1 cellular context compared by ENCODE assay signal in the genomic region with DNA sequence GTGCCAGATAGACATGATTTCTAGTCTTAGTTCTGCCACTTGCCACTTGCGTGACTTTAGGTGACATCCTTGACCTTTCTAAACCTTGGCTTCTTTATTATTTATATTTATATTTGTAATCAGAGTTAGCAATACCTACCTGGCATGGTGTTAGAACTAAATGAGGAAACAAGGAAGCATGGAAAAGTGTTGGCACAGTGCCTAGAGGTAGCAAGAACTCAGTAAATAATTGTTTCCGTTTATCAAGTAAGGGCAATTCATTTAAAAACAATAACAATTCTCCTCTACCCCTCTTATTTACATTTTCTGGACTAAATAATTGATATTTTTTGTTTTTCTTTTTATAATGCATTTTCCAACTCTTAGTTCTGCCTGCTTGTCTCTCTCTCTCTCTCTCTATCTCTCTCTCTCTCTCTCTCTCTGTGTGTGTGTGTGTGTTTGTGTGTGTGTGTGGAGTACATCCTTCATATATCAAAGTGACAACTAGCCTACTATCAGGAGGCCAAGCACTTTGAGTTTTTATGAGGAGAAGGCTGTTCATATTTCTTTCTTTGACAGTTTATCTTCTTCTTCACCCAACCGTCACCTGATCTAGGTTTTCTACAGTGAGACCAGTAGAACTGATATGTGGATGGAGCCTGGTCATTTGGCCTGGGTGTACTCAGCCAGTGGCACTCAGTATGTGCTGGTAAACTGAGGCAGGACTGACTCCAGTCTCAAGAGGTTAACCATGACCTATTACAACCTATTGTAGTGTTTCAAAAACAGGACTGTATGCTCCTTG.
TF ChIP-seq lines count a peak whose summit lies in the region.

No MANE protein-coding gene starts in this region.

TF ChIP-seq in K562, 482 proteins besides CTCF, POLR2A, EP300 and RAD21 (continued from another document and continues in another):
- TF ChIP-seq E2F8 (IDR thresholded peaks at IDR 0.05; ENCODE audit: low read depth, partially characterized antibody), result peak; percentile 57
- no peak for TF ChIP-seq KLF13 (tag; IDR thresholded peaks at IDR 0.05; ENCODE audit: borderline replicate concordance, low read depth)
- no peak for TF ChIP-seq PCBP2 (IDR thresholded peaks at IDR 0.05; ENCODE audit: low read depth, low read length, poor library complexity, severe bottlenecking)
- no peak for TF ChIP-seq MBD2 (IDR thresholded peaks at IDR 0.05; ENCODE audit: borderline replicate concordance, low read depth)
- TF ChIP-seq IRF2 (CRISPR knock-in tag; IDR thresholded peaks at IDR 0.05), result no peak
- TF ChIP-seq MYBL2 (IDR thresholded peaks at IDR 0.05; ENCODE audit: low read depth), result peak; percentile 52; the same call in 1 of the 2 replicates
- no peak for TF ChIP-seq MYBL2 (CRISPR knock-in tag; IDR thresholded peaks at IDR 0.05; ENCODE audit: borderline replicate concordance)
- TF ChIP-seq CBFA2T3 (IDR thresholded peaks at IDR 0.05), result peak; percentile 91
- no peak for TF ChIP-seq TGIF2 (CRISPR knock-in tag; IDR thresholded peaks at IDR 0.05)
- no peak for TF ChIP-seq ZKSCAN1 (IDR thresholded peaks at IDR 0.05; ENCODE audit: low read depth, low read length)
- no peak for TF ChIP-seq FOXA1 (IDR thresholded peaks at IDR 0.05; ENCODE audit: borderline replicate concordance)
- no peak for TF ChIP-seq FIP1L1 (IDR thresholded peaks at IDR 0.05; ENCODE audit: low read depth, low read length, poor library complexity, severe bottlenecking)
- no peak for TF ChIP-seq ZNF778 (CRISPR knock-in tag; IDR thresholded peaks at IDR 0.05)
- TF ChIP-seq, protein P1, sequence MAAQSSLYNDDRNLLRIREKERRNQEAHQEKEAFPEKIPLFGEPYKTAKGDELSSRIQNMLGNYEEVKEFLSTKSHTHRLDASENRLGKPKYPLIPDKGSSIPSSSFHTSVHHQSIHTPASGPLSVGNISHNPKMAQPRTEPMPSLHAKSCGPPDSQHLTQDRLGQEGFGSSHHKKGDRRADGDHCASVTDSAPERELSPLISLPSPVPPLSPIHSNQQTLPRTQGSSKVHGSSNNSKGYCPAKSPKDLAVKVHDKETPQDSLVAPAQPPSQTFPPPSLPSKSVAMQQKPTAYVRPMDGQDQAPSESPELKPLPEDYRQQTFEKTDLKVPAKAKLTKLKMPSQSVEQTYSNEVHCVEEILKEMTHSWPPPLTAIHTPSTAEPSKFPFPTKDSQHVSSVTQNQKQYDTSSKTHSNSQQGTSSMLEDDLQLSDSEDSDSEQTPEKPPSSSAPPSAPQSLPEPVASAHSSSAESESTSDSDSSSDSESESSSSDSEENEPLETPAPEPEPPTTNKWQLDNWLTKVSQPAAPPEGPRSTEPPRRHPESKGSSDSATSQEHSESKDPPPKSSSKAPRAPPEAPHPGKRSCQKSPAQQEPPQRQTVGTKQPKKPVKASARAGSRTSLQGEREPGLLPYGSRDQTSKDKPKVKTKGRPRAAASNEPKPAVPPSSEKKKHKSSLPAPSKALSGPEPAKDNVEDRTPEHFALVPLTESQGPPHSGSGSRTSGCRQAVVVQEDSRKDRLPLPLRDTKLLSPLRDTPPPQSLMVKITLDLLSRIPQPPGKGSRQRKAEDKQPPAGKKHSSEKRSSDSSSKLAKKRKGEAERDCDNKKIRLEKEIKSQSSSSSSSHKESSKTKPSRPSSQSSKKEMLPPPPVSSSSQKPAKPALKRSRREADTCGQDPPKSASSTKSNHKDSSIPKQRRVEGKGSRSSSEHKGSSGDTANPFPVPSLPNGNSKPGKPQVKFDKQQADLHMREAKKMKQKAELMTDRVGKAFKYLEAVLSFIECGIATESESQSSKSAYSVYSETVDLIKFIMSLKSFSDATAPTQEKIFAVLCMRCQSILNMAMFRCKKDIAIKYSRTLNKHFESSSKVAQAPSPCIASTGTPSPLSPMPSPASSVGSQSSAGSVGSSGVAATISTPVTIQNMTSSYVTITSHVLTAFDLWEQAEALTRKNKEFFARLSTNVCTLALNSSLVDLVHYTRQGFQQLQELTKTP (IDR thresholded peaks at IDR 0.05; ENCODE audit: low read depth in 1 of 2, partially characterized antibody in 2 of 2), result peak in 1 of 2 experiments; percentile 24
- TF ChIP-seq CREM (IDR thresholded peaks at IDR 0.05; ENCODE audit: low read depth), result 0 out of 2 replicates have a peak, but pooled peaks have one; percentile 14
- TF ChIP-seq NONO (IDR thresholded peaks at IDR 0.05; ENCODE audit: low read depth in 2 of 2, low read length in 1 of 2), result peak in 1 of 2 experiments; percentile 59; a peak in 1 of 4 replicates
- peak; percentile 64; the same call in 1 of the 2 replicates for TF ChIP-seq NR2C1 (IDR thresholded peaks at IDR 0.05)
- TF ChIP-seq NR2C1 (tag; IDR thresholded peaks at IDR 0.05), result peak; percentile 46; the same call in 1 of the 2 replicates
- no peak for TF ChIP-seq MCM5 (IDR thresholded peaks at IDR 0.05; ENCODE audit: low read depth)
- TF ChIP-seq RBM14 (IDR thresholded peaks at IDR 0.05; ENCODE audit: borderline replicate concordance, insufficient read depth, low read depth, low read length), result no peak
- no peak for TF ChIP-seq ZNF232 (CRISPR knock-in tag; IDR thresholded peaks at IDR 0.05)
- TF ChIP-seq, protein P2, sequence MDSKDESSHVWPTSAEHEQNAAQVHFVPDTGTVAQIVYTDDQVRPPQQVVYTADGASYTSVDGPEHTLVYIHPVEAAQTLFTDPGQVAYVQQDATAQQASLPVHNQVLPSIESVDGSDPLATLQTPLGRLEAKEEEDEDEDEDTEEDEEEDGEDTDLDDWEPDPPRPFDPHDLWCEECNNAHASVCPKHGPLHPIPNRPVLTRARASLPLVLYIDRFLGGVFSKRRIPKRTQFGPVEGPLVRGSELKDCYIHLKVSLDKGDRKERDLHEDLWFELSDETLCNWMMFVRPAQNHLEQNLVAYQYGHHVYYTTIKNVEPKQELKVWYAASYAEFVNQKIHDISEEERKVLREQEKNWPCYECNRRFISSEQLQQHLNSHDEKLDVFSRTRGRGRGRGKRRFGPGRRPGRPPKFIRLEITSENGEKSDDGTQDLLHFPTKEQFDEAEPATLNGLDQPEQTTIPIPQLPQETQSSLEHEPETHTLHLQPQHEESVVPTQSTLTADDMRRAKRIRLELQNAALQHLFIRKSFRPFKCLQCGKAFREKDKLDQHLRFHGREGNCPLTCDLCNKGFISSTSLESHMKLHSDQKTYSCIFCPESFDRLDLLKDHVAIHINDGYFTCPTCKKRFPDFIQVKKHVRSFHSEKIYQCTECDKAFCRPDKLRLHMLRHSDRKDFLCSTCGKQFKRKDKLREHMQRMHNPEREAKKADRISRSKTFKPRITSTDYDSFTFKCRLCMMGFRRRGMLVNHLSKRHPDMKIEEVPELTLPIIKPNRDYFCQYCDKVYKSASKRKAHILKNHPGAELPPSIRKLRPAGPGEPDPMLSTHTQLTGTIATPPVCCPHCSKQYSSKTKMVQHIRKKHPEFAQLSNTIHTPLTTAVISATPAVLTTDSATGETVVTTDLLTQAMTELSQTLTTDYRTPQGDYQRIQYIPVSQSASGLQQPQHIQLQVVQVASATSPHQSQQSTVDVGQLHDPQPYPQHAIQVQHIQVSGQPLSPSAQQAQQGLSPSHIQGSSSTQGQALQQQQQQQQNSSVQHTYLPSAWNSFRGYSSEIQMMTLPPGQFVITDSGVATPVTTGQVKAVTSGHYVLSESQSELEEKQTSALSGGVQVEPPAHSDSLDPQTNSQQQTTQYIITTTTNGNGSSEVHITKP (IDR thresholded peaks at IDR 0.05; ENCODE audit: partially characterized antibody), result no peak
- 0 out of 2 replicates have a peak, but pooled peaks have one; percentile 41 for TF ChIP-seq ZNF197 (CRISPR knock-in tag; IDR thresholded peaks at IDR 0.05; ENCODE audit: low read depth)
- TF ChIP-seq TAL1 (IDR thresholded peaks at IDR 0.05), result peak; percentile 56
- TF ChIP-seq BACH1 (tag; IDR thresholded peaks at IDR 0.05), result no peak
- TF ChIP-seq, protein P3, sequence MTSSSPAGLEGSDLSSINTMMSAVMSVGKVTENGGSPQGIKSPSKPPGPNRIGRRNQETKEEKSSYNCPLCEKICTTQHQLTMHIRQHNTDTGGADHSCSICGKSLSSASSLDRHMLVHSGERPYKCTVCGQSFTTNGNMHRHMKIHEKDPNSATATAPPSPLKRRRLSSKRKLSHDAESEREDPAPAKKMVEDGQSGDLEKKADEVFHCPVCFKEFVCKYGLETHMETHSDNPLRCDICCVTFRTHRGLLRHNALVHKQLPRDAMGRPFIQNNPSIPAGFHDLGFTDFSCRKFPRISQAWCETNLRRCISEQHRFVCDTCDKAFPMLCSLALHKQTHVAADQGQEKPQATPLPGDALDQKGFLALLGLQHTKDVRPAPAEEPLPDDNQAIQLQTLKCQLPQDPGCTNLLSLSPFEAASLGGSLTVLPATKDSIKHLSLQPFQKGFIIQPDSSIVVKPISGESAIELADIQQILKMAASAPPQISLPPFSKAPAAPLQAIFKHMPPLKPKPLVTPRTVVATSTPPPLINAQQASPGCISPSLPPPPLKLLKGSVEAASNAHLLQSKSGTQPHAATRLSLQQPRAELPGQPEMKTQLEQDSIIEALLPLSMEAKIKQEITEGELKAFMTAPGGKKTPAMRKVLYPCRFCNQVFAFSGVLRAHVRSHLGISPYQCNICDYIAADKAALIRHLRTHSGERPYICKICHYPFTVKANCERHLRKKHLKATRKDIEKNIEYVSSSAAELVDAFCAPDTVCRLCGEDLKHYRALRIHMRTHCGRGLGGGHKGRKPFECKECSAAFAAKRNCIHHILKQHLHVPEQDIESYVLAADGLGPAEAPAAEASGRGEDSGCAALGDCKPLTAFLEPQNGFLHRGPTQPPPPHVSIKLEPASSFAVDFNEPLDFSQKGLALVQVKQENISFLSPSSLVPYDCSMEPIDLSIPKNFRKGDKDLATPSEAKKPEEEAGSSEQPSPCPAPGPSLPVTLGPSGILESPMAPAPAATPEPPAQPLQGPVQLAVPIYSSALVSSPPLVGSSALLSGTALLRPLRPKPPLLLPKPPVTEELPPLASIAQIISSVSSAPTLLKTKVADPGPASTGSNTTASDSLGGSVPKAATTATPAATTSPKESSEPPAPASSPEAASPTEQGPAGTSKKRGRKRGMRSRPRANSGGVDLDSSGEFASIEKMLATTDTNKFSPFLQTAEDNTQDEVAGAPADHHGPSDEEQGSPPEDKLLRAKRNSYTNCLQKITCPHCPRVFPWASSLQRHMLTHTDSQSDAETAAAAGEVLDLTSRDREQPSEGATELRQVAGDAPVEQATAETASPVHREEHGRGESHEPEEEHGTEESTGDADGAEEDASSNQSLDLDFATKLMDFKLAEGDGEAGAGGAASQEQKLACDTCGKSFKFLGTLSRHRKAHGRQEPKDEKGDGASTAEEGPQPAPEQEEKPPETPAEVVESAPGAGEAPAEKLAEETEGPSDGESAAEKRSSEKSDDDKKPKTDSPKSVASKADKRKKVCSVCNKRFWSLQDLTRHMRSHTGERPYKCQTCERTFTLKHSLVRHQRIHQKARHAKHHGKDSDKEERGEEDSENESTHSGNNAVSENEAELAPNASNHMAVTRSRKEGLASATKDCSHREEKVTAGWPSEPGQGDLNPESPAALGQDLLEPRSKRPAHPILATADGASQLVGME (CRISPR knock-in tag; IDR thresholded peaks at IDR 0.05), result 0 out of 2 replicates have a peak, but pooled peaks have one; percentile 70
- TF ChIP-seq ZNF512 (tag; IDR thresholded peaks at IDR 0.05), result no peak
- TF ChIP-seq, protein P4, sequence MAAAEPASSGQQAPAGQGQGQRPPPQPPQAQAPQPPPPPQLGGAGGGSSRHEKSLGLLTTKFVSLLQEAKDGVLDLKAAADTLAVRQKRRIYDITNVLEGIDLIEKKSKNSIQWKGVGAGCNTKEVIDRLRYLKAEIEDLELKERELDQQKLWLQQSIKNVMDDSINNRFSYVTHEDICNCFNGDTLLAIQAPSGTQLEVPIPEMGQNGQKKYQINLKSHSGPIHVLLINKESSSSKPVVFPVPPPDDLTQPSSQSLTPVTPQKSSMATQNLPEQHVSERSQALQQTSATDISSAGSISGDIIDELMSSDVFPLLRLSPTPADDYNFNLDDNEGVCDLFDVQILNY (CRISPR knock-in tag; IDR thresholded peaks at IDR 0.05), result no peak
- peak; percentile 78 for TF ChIP-seq MTA2 (IDR thresholded peaks at IDR 0.05; ENCODE audit: low read depth)
- TF ChIP-seq NFE2 (IDR thresholded peaks at IDR 0.05; ENCODE audit: low read depth), result no peak
- no peak for TF ChIP-seq DIDO1 (tag; IDR thresholded peaks at IDR 0.05; ENCODE audit: low read depth)
- TF ChIP-seq NFATC3 (IDR thresholded peaks at IDR 0.05), result no peak
- no peak for TF ChIP-seq ZNF785 (CRISPR knock-in tag; IDR thresholded peaks at IDR 0.05)
- TF ChIP-seq TBL1XR1 (IDR thresholded peaks at IDR 0.05; ENCODE audit: low read length in 2 of 2), result peak in 1 of 2 experiments; percentile 49; a peak in 1 of 4 replicates
